Comparison of ENCODE assay signal across 31 cellular contexts in the genomic region with DNA sequence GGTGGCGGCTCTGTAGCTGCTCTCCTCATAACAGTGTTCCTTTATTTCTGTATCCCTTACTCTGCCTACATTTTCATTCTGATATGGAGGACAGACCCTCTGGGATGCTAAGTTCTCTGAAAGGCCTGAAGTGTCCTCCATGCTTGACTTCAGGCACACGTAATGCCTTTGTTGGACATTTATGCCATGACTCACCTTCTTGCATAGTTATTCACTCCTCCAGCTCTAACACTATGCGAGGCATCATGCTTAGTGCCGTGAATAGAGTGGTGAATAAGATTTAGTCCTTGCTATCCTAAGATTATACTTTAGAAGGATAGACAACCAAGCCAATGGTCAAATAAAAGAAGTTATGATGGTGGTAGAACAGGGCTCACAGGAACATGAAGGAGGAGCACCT.
"Had no signal": no experiment of that assay in that cellular context is flagged by ENCODE, and none has a peak within 500 bp of the region (broad histone marks: within the 10 kb centered on the region; RNA-seq: fewer than 3 reads in every experiment).

No MANE protein-coding gene starts in this region.

- FAIRE-seq: K562, TTC549 had no signal

- H3K4me2 ChIP-seq: SK-N-SH had no signal

- H3K36me3 ChIP-seq: adrenal gland, Peyer's patch, SJSA1 had no signal

- ATAC-seq: activated naive CD4-positive, alpha-beta T cell treated with anti-CD3 and anti-CD28 coated beads, Interleukin-2, amount 50 U/mL, for 72 hours; activated T-cell treated with anti-CD3 and anti-CD28 coated beads, Interleukin-2, amount 50 U/mL, for 4 hours; K562; PC-3; WTC11 had no signal

- H3K9ac ChIP-seq: SK-N-SH had no signal

- H3K4me3 ChIP-seq: adrenal gland, K562, Peyer's patch, SJSA1 had no signal

- H3K27me3 ChIP-seq: adrenal gland, Peyer's patch, SJSA1 had no signal

- H3K9me3 ChIP-seq: adrenal gland, Peyer's patch, SK-N-SH had no signal

- H3K4me1 ChIP-seq: adrenal gland, Peyer's patch, SJSA1 had no signal

- DNase-seq: activated CD4-positive, alpha-beta memory T cell treated with anti-CD3 and anti-CD28 coated beads for 36 hours; activated CD4-positive, alpha-beta T cell treated with anti-CD3 and anti-CD28 coated beads for 4 hours; activated CD4-positive, alpha-beta T cell treated with anti-CD3 and anti-CD28 coated beads, Interleukin-2, amount 50 U/mL, for 1 hour; activated CD4-positive, CD25-positive, alpha-beta regulatory T cell treated with anti-CD3 and anti-CD28 coated beads, Interleukin-2, amount 50 U/mL, for 72 hours; activated CD8-positive, alpha-beta memory T cell treated with anti-CD3 and anti-CD28 coated beads, Interleukin-2, amount 50 U/mL, for 4 hours; activated gamma-delta T cell treated with Interleukin-2 at 50 U/mL for 16 hours; activated naive CD4-positive, alpha-beta T cell treated with anti-CD3 and anti-CD28 coated beads for 36 hours; activated T-cell treated with anti-CD3 and anti-CD28 coated beads for 4 hours; activated T-cell treated with anti-CD3 and anti-CD28 coated beads, Interleukin-2, amount 50 U/mL, for 4 hours; adrenal gland; anterior cingulate cortex; caudate nucleus; cerebellar nuclear complex; NCI-H1105; NCI-H1417 treated with DMSO at 0.1 percent for 48 hours; NCI-H187 treated with DMSO at 0.1 percent for 48 hours; NCI-H2081; NCI-H226; NCI-H446 treated with DMSO at 0.1 percent for 48 hours; NCI-H524 treated with DMSO at 0.1 percent for 48 hours; NK-92 treated with Interleukin-12 subunit alpha and Interleukin-12 subunit beta, amount 100 ng/mL, for 24 hours; PC-3; Peyer's patch; RPMI8226; SHP77 treated with DMSO at 0.1 percent for 48 hours; SK-N-SH had no signal

- H3K27ac ChIP-seq: adrenal gland, Peyer's patch, SJSA1 had no signal
